ENCODE assay signal across 8 cellular contexts in the genomic region with DNA sequence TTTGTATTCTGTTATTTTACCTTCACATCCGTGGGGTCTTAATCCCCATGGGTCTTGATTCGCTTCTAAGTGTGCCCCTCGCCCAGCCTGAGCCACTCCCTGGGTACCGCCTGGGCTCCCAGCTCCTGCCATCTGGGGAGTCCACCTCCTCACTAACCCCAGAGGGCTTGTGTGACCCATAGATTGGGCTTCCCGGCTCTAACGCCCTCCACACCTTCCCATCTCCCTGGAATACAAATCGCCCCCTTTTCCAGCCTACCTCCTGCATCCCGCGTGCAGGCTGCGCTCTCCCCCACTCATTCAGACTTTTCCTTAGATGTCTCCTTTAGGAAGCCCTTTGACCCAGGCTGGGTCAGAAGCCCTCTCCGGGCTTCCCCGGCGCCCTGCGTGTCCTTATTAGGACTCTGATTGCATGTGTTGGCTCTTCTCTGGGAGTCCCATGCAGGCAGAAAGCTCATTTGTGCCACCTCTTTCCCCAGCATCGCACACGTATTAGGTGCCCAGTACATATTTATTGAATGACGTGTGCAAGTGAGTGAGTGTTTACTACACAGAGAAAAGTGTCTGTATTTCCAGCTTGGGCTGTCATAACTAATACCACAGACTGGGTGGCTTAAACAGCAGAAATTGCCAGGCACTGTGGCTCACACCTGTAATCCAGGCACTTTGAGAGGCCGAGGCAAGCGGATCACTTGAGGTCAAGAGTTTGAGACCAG.
DNase-seq lines count a peak whose midpoint lies in the region; ATAC-seq and TF ChIP-seq lines count a peak whose summit lies in the region.

No MANE protein-coding gene starts in this region.

- peaks cover 4% of the 10 kb centered on the region for H3K36me3 Mint-ChIP-seq in memory B cell

- in situ Hi-C loops in ACHN (cut with HindIII; ENCODE audit: low pct_ligation_motif_present, low pct_unique_long_range_greater_than_20kb, low sequenced_read_pairs): no loop called here
- in situ Hi-C loops in astrocyte of the spinal cord (cut with HindIII; ENCODE audit: low sequenced_read_pairs): no loop called here

- no peak for TF ChIP-seq CTCF in astrocyte of the spinal cord (IDR thresholded peaks at IDR 0.05; ENCODE audit: low read depth, low read length)

- H3K4me3 Mint-ChIP-seq in memory B cell: peak overlapping the region; percentile 88

- H3K4me3 ChIP-seq in astrocyte of the spinal cord (ENCODE audit: low read depth, low read length): peak overlapping the region; percentile 85

- H3K9me3 Mint-ChIP-seq in memory B cell: no peaks in the 10 kb centered on the region

- ATAC-seq in memory B cell (ENCODE audit: low read depth): no peak

- H3K27me3 Mint-ChIP-seq in memory B cell: no peaks in the 10 kb centered on the region

- DNase-seq in ACHN (peak; percentile 21), HS-5 (ENCODE audit: low read depth) (peak; percentile 71), astrocyte of the spinal cord (ENCODE audit: low read depth, low spot score) (no peak), memory B cell (ENCODE audit: low spot score in 2 of 2) (peak in 1 of 2 donors; percentile 28), activated gamma-delta T cell (lab: John Stamatoyannopoulos, UW) (no peak), NCI-H446 treated with DMSO at 0.1 percent for 48 hours (lab: John Stamatoyannopoulos, UW) (no peak), NCI-H146 treated with DMSO at 0.1 percent for 48 hours (lab: John Stamatoyannopoulos, UW; ENCODE audit: unreplicated experiment) (no peak), ecto neural progenitor cell (ENCODE audit: low spot score) (no peak)

- peak overlapping the region; percentile 95 for H3K27ac Mint-ChIP-seq in memory B cell

- H3K4me1 Mint-ChIP-seq in memory B cell: peaks cover 13% of the 10 kb centered on the region

Comparison
In these comparisons a context has a peak if more than half of its experiments do, and no peak if none do; other contexts are left out.
1. DNase-seq: peak in ACHN (single experiment) and HS-5 (single experiment); none in astrocyte of the spinal cord (single experiment), activated gamma-delta T cell (single experiment), NCI-H446 treated with DMSO at 0.1 percent for 48 hours (single experiment), NCI-H146 treated with DMSO at 0.1 percent for 48 hours (single experiment) and ecto neural progenitor cell (single experiment).